In genomic region chr10:28663576-28664368, GRCh38 we compare ENCODE assay signal across 8 cellular contexts. TPM values are rescaled to one million over a fixed set of nuclear protein-coding genes. Genes with fewer than 3 reads are reported as not detected.
DNase-seq lines count a peak whose midpoint lies in the region; ATAC-seq and TF ChIP-seq lines count a peak whose summit lies in the region.

No MANE protein-coding gene starts in this region.

- H3K9me3 ChIP-seq in neutrophil: no peaks in the 10 kb centered on the region
- H3K9me3 ChIP-seq in thoracic aorta: no peaks in the 10 kb centered on the region

- H3K27me3 Mint-ChIP-seq in activated T-helper 1 cell treated with anti-CD3 and anti-CD28 coated beads, Interleukin-12 subunit alpha, Interleukin-12 subunit beta, Interleukin-2, Interleukin-4 antibody, amounts not matched to agents 30 ng/mL and 10 ng/mL and 1 ng/mL, durations not matched to agents 14 hours and 24 hours and 36 hours (ENCODE audit: insufficient read depth): peaks cover 39% of the 10 kb centered on the region

- H3K4me3 ChIP-seq in fibroblast of the aortic adventitia (ENCODE audit: low read depth, low read length): no peak overlapping the region
- H3K4me3 ChIP-seq in neutrophil (ENCODE audit: low read depth in 1 of 2, low read length in 1 of 2): no peak overlapping the region
- H3K4me3 ChIP-seq in thoracic aorta: no peak overlapping the region

- H3K27ac ChIP-seq in neutrophil (no peak overlapping the region), thoracic aorta (peak overlapping the region; percentile 51 to 72)

- DNase-seq in ELF-1 (ENCODE audit: low read depth, low spot score) (peak; percentile 85), RPMI7951 (ENCODE audit: low read depth) (peak; percentile 83), fibroblast of the aortic adventitia (ENCODE audit: low read depth) (peak; percentile 89), thoracic aorta (ENCODE audit: low spot score) (no peak)
- peak; percentile 44 for DNase-seq in activated T-helper 1 cell treated with anti-CD3 and anti-CD28 coated beads, Interleukin-12 subunit alpha, Interleukin-12 subunit beta, Interleukin-2, Interleukin-4 antibody, amounts not matched to agents 30 ng/mL and 10 ng/mL and 1 ng/mL, durations not matched to agents 14 hours and 24 hours and 36 hours (ENCODE audit: low spot score)

- H3K36me3 Mint-ChIP-seq in activated T-helper 1 cell treated with anti-CD3 and anti-CD28 coated beads, Interleukin-12 subunit alpha, Interleukin-12 subunit beta, Interleukin-2, Interleukin-4 antibody, amounts not matched to agents 30 ng/mL and 10 ng/mL and 1 ng/mL, durations not matched to agents 14 hours and 24 hours and 36 hours (ENCODE audit: low read depth): no peaks in the 10 kb centered on the region

- H3K4me1 Mint-ChIP-seq in activated T-helper 1 cell treated with anti-CD3 and anti-CD28 coated beads, Interleukin-12 subunit alpha, Interleukin-12 subunit beta, Interleukin-2, Interleukin-4 antibody, amounts not matched to agents 30 ng/mL and 10 ng/mL and 1 ng/mL, durations not matched to agents 14 hours and 24 hours and 36 hours (ENCODE audit: low read depth): peaks cover 8% of the 10 kb centered on the region

- no peaks in the 10 kb centered on the region for H3K36me3 ChIP-seq in neutrophil
- no peaks in the 10 kb centered on the region for H3K36me3 ChIP-seq in thoracic aorta

- no peak overlapping the region for H3K27ac Mint-ChIP-seq in activated T-helper 1 cell treated with anti-CD3 and anti-CD28 coated beads, Interleukin-12 subunit alpha, Interleukin-12 subunit beta, Interleukin-2, Interleukin-4 antibody, amounts not matched to agents 30 ng/mL and 10 ng/mL and 1 ng/mL, durations not matched to agents 14 hours and 24 hours and 36 hours

- ATAC-seq in GM21825 (IDR thresholded peaks at IDR 0.05; ENCODE audit: unreplicated experiment) (peak; percentile 93), thoracic aorta (ENCODE audit: insufficient number of reproducible peaks, low FRiP score, low read depth) (peak; percentile 79)

- TF ChIP-seq CTCF in LNCAP (IDR thresholded peaks at IDR 0.05) (peak; percentile 99), fibroblast of the aortic adventitia (IDR thresholded peaks at IDR 0.05; ENCODE audit: insufficient read depth, low read length) (peak; percentile 99), neutrophil (IDR thresholded peaks at IDR 0.05) (peak; percentile 74), thoracic aorta (IDR thresholded peaks at IDR 0.05) (peak; percentile 96)

- no peak overlapping the region for H3K4me3 Mint-ChIP-seq in activated T-helper 1 cell treated with anti-CD3 and anti-CD28 coated beads, Interleukin-12 subunit alpha, Interleukin-12 subunit beta, Interleukin-2, Interleukin-4 antibody, amounts not matched to agents 30 ng/mL and 10 ng/mL and 1 ng/mL, durations not matched to agents 14 hours and 24 hours and 36 hours

- H3K4me1 ChIP-seq in neutrophil (ENCODE audit: control insufficient read depth in 1 of 2, insufficient read depth in 1 of 2, low read depth in 1 of 2, low read length in 1 of 2) (peaks cover 11% of the 10 kb centered on the region in 2 experiments), thoracic aorta (ENCODE audit: control insufficient read depth in 1 of 2, low read depth in 2 of 2) (peaks cover 4 to 16% of the 10 kb centered on the region in 2 donors)

- H3K27me3 ChIP-seq in neutrophil: peaks cover 60% of the 10 kb centered on the region
- H3K27me3 ChIP-seq in thoracic aorta (replicated peaks; ENCODE audit: insufficient read depth): no peaks in the 10 kb centered on the region

- H3K9me3 Mint-ChIP-seq in activated T-helper 1 cell treated with anti-CD3 and anti-CD28 coated beads, Interleukin-12 subunit alpha, Interleukin-12 subunit beta, Interleukin-2, Interleukin-4 antibody, amounts not matched to agents 30 ng/mL and 10 ng/mL and 1 ng/mL, durations not matched to agents 14 hours and 24 hours and 36 hours: no peaks in the 10 kb centered on the region

- intact Hi-C loops in activated T-helper 1 cell treated with anti-CD3 and anti-CD28 coated beads, Interleukin-12 subunit alpha, Interleukin-12 subunit beta, Interleukin-2, Interleukin-4 antibody, amounts not matched to agents 30 ng/mL and 10 ng/mL and 1 ng/mL, durations not matched to agents 14 hours and 24 hours and 36 hours (cut with micrococcal nuclease): loop anchor here (1.0 to 10.0 kb wide), 6 partner anchors 35 to 729 kb away; no protein-coding TSS in a partner anchor

RNA-seq across cellular contexts. Expression of gene BAMBI, which starts 13.5 kb away (rescaled TPM):
- 39.1 and 44.6 TPM in 2 replicates for total RNA-seq in RPMI7951 (2014; rRNA removed; shearing (Covaris generic))
- 0.23 and 0.81 TPM in 2 replicates for total RNA-seq in activated T-helper 1 cell treated with anti-CD3 and anti-CD28 coated beads, Interleukin-12 subunit alpha, Interleukin-12 subunit beta, Interleukin-2, Interleukin-4 antibody, amounts not matched to agents 30 ng/mL and 10 ng/mL and 1 ng/mL, durations not matched to agents 14 hours and 24 hours and 36 hours
- total RNA-seq in fibroblast of the aortic adventitia (ENCODE audit: low replicate concordance): 1.4 and 12.8 TPM in 2 replicates
- total RNA-seq in thoracic aorta: 10 to 100 TPM; 14.9 to 24.8 TPM
